1 cellular context compared by ENCODE assay signal in genomic region chr7:81791578-81792524, GRCh38.
TF ChIP-seq lines count a peak whose summit lies in the region.

No MANE protein-coding gene starts in this region.

TF ChIP-seq in GM12878, 131 proteins besides CTCF, POLR2A, EP300 and RAD21:
- TF ChIP-seq E2F4 (IDR thresholded peaks at IDR 0.05; ENCODE audit: low read depth, low read length): no peak
- TF ChIP-seq, protein P1, sequence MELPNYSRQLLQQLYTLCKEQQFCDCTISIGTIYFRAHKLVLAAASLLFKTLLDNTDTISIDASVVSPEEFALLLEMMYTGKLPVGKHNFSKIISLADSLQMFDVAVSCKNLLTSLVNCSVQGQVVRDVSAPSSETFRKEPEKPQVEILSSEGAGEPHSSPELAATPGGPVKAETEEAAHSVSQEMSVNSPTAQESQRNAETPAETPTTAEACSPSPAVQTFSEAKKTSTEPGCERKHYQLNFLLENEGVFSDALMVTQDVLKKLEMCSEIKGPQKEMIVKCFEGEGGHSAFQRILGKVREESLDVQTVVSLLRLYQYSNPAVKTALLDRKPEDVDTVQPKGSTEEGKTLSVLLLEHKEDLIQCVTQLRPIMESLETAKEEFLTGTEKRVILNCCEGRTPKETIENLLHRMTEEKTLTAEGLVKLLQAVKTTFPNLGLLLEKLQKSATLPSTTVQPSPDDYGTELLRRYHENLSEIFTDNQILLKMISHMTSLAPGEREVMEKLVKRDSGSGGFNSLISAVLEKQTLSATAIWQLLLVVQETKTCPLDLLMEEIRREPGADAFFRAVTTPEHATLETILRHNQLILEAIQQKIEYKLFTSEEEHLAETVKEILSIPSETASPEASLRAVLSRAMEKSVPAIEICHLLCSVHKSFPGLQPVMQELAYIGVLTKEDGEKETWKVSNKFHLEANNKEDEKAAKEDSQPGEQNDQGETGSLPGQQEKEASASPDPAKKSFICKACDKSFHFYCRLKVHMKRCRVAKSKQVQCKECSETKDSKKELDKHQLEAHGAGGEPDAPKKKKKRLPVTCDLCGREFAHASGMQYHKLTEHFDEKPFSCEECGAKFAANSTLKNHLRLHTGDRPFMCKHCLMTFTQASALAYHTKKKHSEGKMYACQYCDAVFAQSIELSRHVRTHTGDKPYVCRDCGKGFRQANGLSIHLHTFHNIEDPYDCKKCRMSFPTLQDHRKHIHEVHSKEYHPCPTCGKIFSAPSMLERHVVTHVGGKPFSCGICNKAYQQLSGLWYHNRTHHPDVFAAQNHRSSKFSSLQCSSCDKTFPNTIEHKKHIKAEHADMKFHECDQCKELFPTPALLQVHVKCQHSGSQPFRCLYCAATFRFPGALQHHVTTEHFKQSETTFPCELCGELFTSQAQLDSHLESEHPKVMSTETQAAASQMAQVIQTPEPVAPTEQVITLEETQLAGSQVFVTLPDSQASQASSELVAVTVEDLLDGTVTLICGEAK (IDR thresholded peaks at IDR 0.05; ENCODE audit: borderline replicate concordance): peak; percentile 62; the same call in 1 of the 2 replicates
- TF ChIP-seq, protein P2, sequence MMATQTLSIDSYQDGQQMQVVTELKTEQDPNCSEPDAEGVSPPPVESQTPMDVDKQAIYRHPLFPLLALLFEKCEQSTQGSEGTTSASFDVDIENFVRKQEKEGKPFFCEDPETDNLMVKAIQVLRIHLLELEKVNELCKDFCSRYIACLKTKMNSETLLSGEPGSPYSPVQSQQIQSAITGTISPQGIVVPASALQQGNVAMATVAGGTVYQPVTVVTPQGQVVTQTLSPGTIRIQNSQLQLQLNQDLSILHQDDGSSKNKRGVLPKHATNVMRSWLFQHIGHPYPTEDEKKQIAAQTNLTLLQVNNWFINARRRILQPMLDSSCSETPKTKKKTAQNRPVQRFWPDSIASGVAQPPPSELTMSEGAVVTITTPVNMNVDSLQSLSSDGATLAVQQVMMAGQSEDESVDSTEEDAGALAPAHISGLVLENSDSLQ (IDR thresholded peaks at IDR 0.05): no peak
